Comparison of ENCODE assay signal across 19 cellular contexts in genomic region chr20:1918766-1919165, GRCh38.
"Had no signal": no experiment of that assay in that cellular context is flagged by ENCODE, and none has a peak within 500 bp of the region (broad histone marks: within the 10 kb centered on the region; RNA-seq: fewer than 3 reads in every experiment).

No MANE protein-coding gene starts in this region.

- DNase-seq: activated B cell treated with CpG ODN at 0.5 μM for 24 hours; activated CD4-positive, alpha-beta T cell treated with anti-CD3 and anti-CD28 coated beads for 36 hours; activated CD4-positive, alpha-beta T cell treated with anti-CD3 and anti-CD28 coated beads, Interleukin-2, amount 50 U/mL, for 4 hours; activated effector memory CD4-positive, alpha-beta T cell treated with Interleukin-2 at 50 U/mL for 16 hours; activated naive CD4-positive, alpha-beta T cell treated with anti-CD3 and anti-CD28 coated beads for 36 hours; activated naive CD8-positive, alpha-beta T cell treated with anti-CD3 and anti-CD28 coated beads, Interleukin-2, amount 10 ng/mL, durations not matched to agents 7 days and 5 days; activated T-cell treated with anti-CD3 and anti-CD28 coated beads, Interleukin-2, amount 50 U/mL, for 48 hours; amniotic stem cell; effector memory CD8-positive, alpha-beta T cell; gastrocnemius medialis; islet precursor cell; mammary epithelial cell; retina; stimulated activated CD4-positive, alpha-beta T cell treated with anti-CD3 and anti-CD28 coated beads, Interleukin-4, amount 100 ng/mL, for 4 hours; stimulated activated naive CD8-positive, alpha-beta T cell treated with anti-CD3 and anti-CD28 coated beads, Interleukin-15, Interleukin-2, amounts not matched to agents 100 U/mL and 50 U/mL, for 24 hours; T1000; tibial artery had no signal

- H3K27ac ChIP-seq: esophagus muscularis mucosa, gastrocnemius medialis, tibial artery had no signal

- H3K4me3 ChIP-seq: esophagus muscularis mucosa, gastrocnemius medialis, tibial artery had no signal

- H3K9me3 ChIP-seq: esophagus muscularis mucosa, gastrocnemius medialis, tibial artery had no signal

- ATAC-seq: activated CD4-positive, alpha-beta T cell treated with anti-CD3 and anti-CD28 coated beads for 36 hours; effector memory CD8-positive, alpha-beta T cell; gastrocnemius medialis; natural killer cell treated with Interleukin-12 subunit alpha and Interleukin-12 subunit beta and Interleukin-15 and Interleukin-18, amount 100 ng/mL, for 72 hours; stimulated activated naive CD8-positive, alpha-beta T cell treated with anti-CD3 and anti-CD28 coated beads, Interleukin-15, Interleukin-2, amounts not matched to agents 100 U/mL and 50 U/mL, for 24 hours had no signal

- H3K4me1 ChIP-seq: esophagus muscularis mucosa, gastrocnemius medialis, tibial artery had no signal

- H3K27me3 ChIP-seq: esophagus muscularis mucosa, gastrocnemius medialis, tibial artery had no signal
